9 cellular contexts compared by ENCODE assay signal in genomic region chr19:14530505-14530904, GRCh38. TPM values are rescaled to one million over a fixed set of nuclear protein-coding genes. Genes with fewer than 3 reads are reported as not detected.
DNase-seq lines count a peak whose midpoint lies in the region; ATAC-seq and TF ChIP-seq lines count a peak whose summit lies in the region.
"Had no signal": no experiment of that assay in that cellular context is flagged by ENCODE, and none has a peak within 500 bp of the region (broad histone marks: within the 10 kb centered on the region; RNA-seq: fewer than 3 reads in every experiment).

No MANE protein-coding gene starts in this region.

- H3K27ac ChIP-seq in heart left ventricle (peak overlapping the region in 7 of 12 donors; percentile 82 to 95 (median 90)), right lobe of liver (peak overlapping the region in 2 of 3 donors; percentile 77 to 91), upper lobe of right lung (peak overlapping the region; percentile 82)

- peak overlapping the region; percentile 15 for H3K27ac Mint-ChIP-seq in activated naive CD8-positive, alpha-beta T cell treated with anti-CD3 and anti-CD28 coated beads for 36 hours

- H3K27me3 Mint-ChIP-seq in activated naive CD8-positive, alpha-beta T cell treated with anti-CD3 and anti-CD28 coated beads for 36 hours: no peaks in the 10 kb centered on the region

- no peaks in the 10 kb centered on the region for H3K9me3 Mint-ChIP-seq in activated naive CD8-positive, alpha-beta T cell treated with anti-CD3 and anti-CD28 coated beads for 36 hours

- no peaks in the 10 kb centered on the region for H3K27me3 ChIP-seq in heart left ventricle
- H3K27me3 ChIP-seq in right lobe of liver: no peaks in the 10 kb centered on the region
- no peaks in the 10 kb centered on the region for H3K27me3 ChIP-seq in upper lobe of right lung

- DNase-seq in heart left ventricle (no peak), left cardiac atrium (no peak), right lobe of liver (no peak), upper lobe of right lung (no peak), ureter (ENCODE audit: low spot score) (no peak), GF-D8 (lab: John Stamatoyannopoulos, UW) (no peak), NCI-H524 (lab: John Stamatoyannopoulos, UW) (no peak)
- no peak for DNase-seq in activated naive CD8-positive, alpha-beta T cell treated with anti-CD3 and anti-CD28 coated beads for 36 hours

- H3K9me3 ChIP-seq in heart left ventricle (no peaks in the 10 kb centered on the region), right lobe of liver (no peaks in the 10 kb centered on the region), upper lobe of right lung (no peaks in the 10 kb centered on the region)

- H3K4me1 ChIP-seq in heart left ventricle (peaks cover 0 to 40% (median 24%) of the 10 kb centered on the region in 12 donors), right lobe of liver (peaks cover 0 to 11% (median 0%) of the 10 kb centered on the region in 4 donors), upper lobe of right lung (peaks cover 9% of the 10 kb centered on the region)

- H3K4me1 Mint-ChIP-seq in activated naive CD8-positive, alpha-beta T cell treated with anti-CD3 and anti-CD28 coated beads for 36 hours: peaks cover 23% of the 10 kb centered on the region

- ATAC-seq in heart left ventricle: no peak
- ATAC-seq in left cardiac atrium: no peak
- ATAC-seq in right lobe of liver: no peak
- no peak for ATAC-seq in upper lobe of right lung

- WGBS in heart left ventricle, 4 donors: 65 to 74% (median 70%) methylated on average over 3 of the region's 3 CpGs
- 49% methylated on average over 3 of the region's 3 CpGs for WGBS in right lobe of liver (ENCODE audit: insufficient coverage, low coverage, low lambda C conversion rate, missing lambda C conversion rate)

- peak overlapping the region; percentile 58 for H3K4me3 Mint-ChIP-seq in activated naive CD8-positive, alpha-beta T cell treated with anti-CD3 and anti-CD28 coated beads for 36 hours

- H3K4me3 ChIP-seq in heart left ventricle: peak overlapping the region in 10 of 12 donors; percentile 57 to 91 (median 74)
- peak overlapping the region in 2 of 3 donors; percentile 87 to 90 for H3K4me3 ChIP-seq in right lobe of liver
- H3K4me3 ChIP-seq in upper lobe of right lung: peak overlapping the region; percentile 79

- no peak for TF ChIP-seq CTCF in heart left ventricle (IDR thresholded peaks at IDR 0.05)
- no peak for TF ChIP-seq CTCF in right lobe of liver (IDR thresholded peaks at IDR 0.05)
- no peak for TF ChIP-seq CTCF in upper lobe of right lung (IDR thresholded peaks at IDR 0.05)

- intact Hi-C loops in heart left ventricle (cut with DNase I): no loop called here
- intact Hi-C loops in left cardiac atrium (cut with DNase I): no loop called here
- intact Hi-C loops in right lobe of liver (cut with DNase I): no loop called here
- intact Hi-C loops in upper lobe of right lung (cut with DNase I): no loop called here

- H3K36me3 ChIP-seq in heart left ventricle (peaks cover 0 to 7% (median 0%) of the 10 kb centered on the region in 9 donors), right lobe of liver (no peaks in the 10 kb centered on the region), upper lobe of right lung (no peaks in the 10 kb centered on the region)

- TF ChIP-seq POLR2A in heart left ventricle (IDR thresholded peaks at IDR 0.05): no peak
- TF ChIP-seq POLR2A in right lobe of liver (IDR thresholded peaks at IDR 0.05): no peak

- no peaks in the 10 kb centered on the region for H3K36me3 Mint-ChIP-seq in activated naive CD8-positive, alpha-beta T cell treated with anti-CD3 and anti-CD28 coated beads for 36 hours

RNA-seq across cellular contexts. Expression of gene TECR, which starts 1.1 kb away (rescaled TPM):
- total RNA-seq in heart left ventricle: 10 to 100 TPM; 48.1 to 88.4 (median 71.7) TPM
- 100 to 1,000 TPM in 1 of 2 donors, 10 to 100 TPM in 1; 71.4 to 102 TPM for polyA plus RNA-seq in heart left ventricle
- total RNA-seq in left cardiac atrium: 100 to 1,000 TPM in 1 of 2 donors, 10 to 100 TPM in 1; 85.7 to 108 TPM
- 10 to 100 TPM; 86.1 to 88.7 TPM for total RNA-seq in activated naive CD8-positive, alpha-beta T cell treated with anti-CD3 and anti-CD28 coated beads for 36 hours
- 10 to 100 TPM; 37.9 to 99.0 (median 77.0) TPM for total RNA-seq in right lobe of liver
- 123 TPM for total RNA-seq in upper lobe of right lung
- 104 TPM for total RNA-seq in ureter

RNA-seq across cellular contexts. Expression of gene DNAJB1, which starts 12.3 kb away (rescaled TPM):
- total RNA-seq in heart left ventricle (10 to 100 TPM; 34.7 to 70.6 (median 44.8) TPM), left cardiac atrium (10 to 100 TPM; 50.7 to 70.5 TPM), right lobe of liver (10 to 100 TPM; 35.7 to 76.8 (median 52.1) TPM), upper lobe of right lung (99.7 TPM), ureter (81.6 TPM)
- polyA plus RNA-seq in heart left ventricle: 10 to 100 TPM; 27.5 to 69.1 TPM
- total RNA-seq in activated naive CD8-positive, alpha-beta T cell treated with anti-CD3 and anti-CD28 coated beads for 36 hours: 10 to 100 TPM; 45.0 to 45.7 TPM

RNA-seq across cellular contexts. Expression of gene GIPC1, which starts 34.6 kb away (rescaled TPM):
- total RNA-seq in heart left ventricle: 10 to 100 TPM; 44.9 to 82.7 (median 49.3) TPM
- 10 to 100 TPM; 54.9 to 87.4 TPM for polyA plus RNA-seq in heart left ventricle
- total RNA-seq in left cardiac atrium: 10 to 100 TPM; 49.7 to 49.8 TPM
- 10 to 100 TPM; 22.5 to 24.8 TPM for total RNA-seq in activated naive CD8-positive, alpha-beta T cell treated with anti-CD3 and anti-CD28 coated beads for 36 hours
- 10 to 100 TPM; 25.2 to 63.5 (median 29.8) TPM for total RNA-seq in right lobe of liver
- total RNA-seq in upper lobe of right lung: 97.7 TPM
- 141 TPM for total RNA-seq in ureter

RNA-seq across cellular contexts. Expression of gene NDUFB7, which starts 41.4 kb away (rescaled TPM):
- total RNA-seq in heart left ventricle (1,000 to 10,000 TPM in 1 of 9 donors, 100 to 1,000 TPM in 8; 290 to 1,084 (median 402) TPM), left cardiac atrium (100 to 1,000 TPM; 357 to 393 TPM), right lobe of liver (100 to 1,000 TPM in 4 of 6 experiments, 10 to 100 TPM in 2; 81.7 to 275 (median 112) TPM), upper lobe of right lung (113 TPM), ureter (169 TPM)
- polyA plus RNA-seq in heart left ventricle: 1,000 to 10,000 TPM in 1 of 2 donors, 100 to 1,000 TPM in 1; 782 to 1,747 TPM
- 100 to 1,000 TPM; 128 to 129 TPM for total RNA-seq in activated naive CD8-positive, alpha-beta T cell treated with anti-CD3 and anti-CD28 coated beads for 36 hours

RNA-seq across cellular contexts. Expression of gene CLEC17A, which starts 52.4 kb away (rescaled TPM):
- total RNA-seq in heart left ventricle (under 1 TPM in 1 of 9 donors, not detected in 8; 0.10 TPM), left cardiac atrium (not detected), right lobe of liver (not detected), upper lobe of right lung (not detected), ureter (0.26 TPM)
- polyA plus RNA-seq in heart left ventricle: not detected
- under 1 TPM; 0.64 to 0.84 TPM for total RNA-seq in activated naive CD8-positive, alpha-beta T cell treated with anti-CD3 and anti-CD28 coated beads for 36 hours
- total RNA-seq: Daoy had no signal
